In the genomic region with DNA sequence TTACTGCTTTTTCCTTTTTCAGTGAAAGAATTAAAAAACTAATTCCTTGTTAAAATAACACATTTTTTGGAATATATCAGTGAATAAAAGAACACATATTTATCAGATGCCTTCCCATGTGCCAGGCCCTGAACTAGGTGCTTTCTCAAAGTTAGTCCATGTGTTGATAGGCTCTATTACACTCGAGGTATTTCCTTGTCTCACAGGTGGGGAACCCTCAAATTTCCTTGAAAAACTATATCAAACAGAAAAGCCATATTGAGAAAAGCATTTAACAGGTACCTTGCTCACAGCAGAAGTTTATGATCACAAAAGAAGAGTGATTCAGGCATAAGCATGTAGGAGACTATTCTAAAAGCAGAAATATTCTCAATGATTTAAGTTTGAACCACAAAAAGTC, we compare ENCODE assay signal across 17 cellular contexts.
"Had no signal": no experiment of that assay in that cellular context is flagged by ENCODE, and none has a peak within 500 bp of the region (broad histone marks: within the 10 kb centered on the region; RNA-seq: fewer than 3 reads in every experiment).

No MANE protein-coding gene starts in this region.

- H3K27ac ChIP-seq: breast epithelium, dorsolateral prefrontal cortex, foreskin keratinocyte, parathyroid adenoma, right atrium auricular region, spleen, transverse colon had no signal

- H2AFZ ChIP-seq: parathyroid adenoma had no signal

- H3K9ac ChIP-seq: parathyroid adenoma had no signal

- H3K79me2 ChIP-seq: parathyroid adenoma had no signal

- H3K4me1 ChIP-seq: breast epithelium, foreskin keratinocyte, parathyroid adenoma, right atrium auricular region, spleen, transverse colon had no signal

- ATAC-seq: activated CD8-positive, alpha-beta memory T cell treated with anti-CD3 and anti-CD28 coated beads, Interleukin-2, amount 10 ng/mL, durations not matched to agents 7 days and 5 days; foreskin keratinocyte; stimulated activated memory B cell treated with anti-CD40 and anti-IgM and Interleukin-4, amounts not matched to agents 10 μg/mL and 1 μg/mL and 100 μg/mL, for 72 hours had no signal

- DNase-seq: activated CD8-positive, alpha-beta memory T cell treated with anti-CD3 and anti-CD28 coated beads, Interleukin-2, amount 10 ng/mL, durations not matched to agents 7 days and 5 days; activated gamma-delta T cell; activated T-cell treated with anti-CD3 and anti-CD28 coated beads, Interleukin-2, amount 50 U/mL, for 48 hours; dorsolateral prefrontal cortex; foreskin keratinocyte; head of caudate nucleus; midbrain; spleen; stimulated activated CD4-positive, alpha-beta T cell treated with anti-CD3 and anti-CD28 coated beads, Interleukin-1b, Interleukin-23, amount 100 ng/mL, for 48 hours; T-helper 2 cell; transverse colon had no signal

- FAIRE-seq: endometrium, TTC549 had no signal

- H3K27me3 ChIP-seq: breast epithelium, dorsolateral prefrontal cortex, foreskin keratinocyte, right atrium auricular region, spleen, transverse colon had no signal

- H3K9me3 ChIP-seq: breast epithelium, right atrium auricular region, spleen, transverse colon had no signal

- H3K36me3 ChIP-seq: breast epithelium had no signal

- H3K4me3 ChIP-seq: breast epithelium, dorsolateral prefrontal cortex, right atrium auricular region, spleen, transverse colon had no signal
